In genomic region chr20:63151554-63152321, GRCh38 we compare ENCODE assay signal across 14 cellular contexts.
DNase-seq lines count a peak whose midpoint lies in the region; ATAC-seq and TF ChIP-seq lines count a peak whose summit lies in the region.
"Had no signal": no experiment of that assay in that cellular context is flagged by ENCODE, and none has a peak within 500 bp of the region (broad histone marks: within the 10 kb centered on the region; RNA-seq: fewer than 3 reads in every experiment).

No MANE protein-coding gene starts in this region.

- DNase-seq in GM23338 (ENCODE audit: low spot score) (no peak), RWPE2 (ENCODE audit: low spot score) (peak; percentile 79), foreskin fibroblast (peak; percentile 10 to 23), posterior cingulate gyrus (peak in 7 of 10 donors; percentile 25 to 90 (median 59)), G401 (ENCODE audit: low spot score) (no peak)
- no peak for DNase-seq in activated T-cell treated with anti-CD3 and anti-CD28 coated beads, Interleukin-2, amount 50 U/mL, for 72 hours
- DNase-seq: activated naive CD4-positive, alpha-beta T cell treated with anti-CD3 and anti-CD28 coated beads for 36 hours; CD4-positive, alpha-beta memory T cell; immature natural killer cell; NCI-H748 treated with DMSO at 0.1 percent for 48 hours had no signal

- H3K4me3 Mint-ChIP-seq in GM23338: no peak overlapping the region
- H3K4me3 Mint-ChIP-seq in activated T-cell treated with anti-CD3 and anti-CD28 coated beads, Interleukin-2, amount 50 U/mL, for 72 hours: no peak overlapping the region
- H3K4me3 Mint-ChIP-seq: activated naive CD4-positive, alpha-beta T cell treated with anti-CD3 and anti-CD28 coated beads for 36 hours; CD4-positive, alpha-beta memory T cell; immature natural killer cell; nephron had no signal

- peak overlapping the region; percentile 74 for H2AFZ ChIP-seq in GM23338

- H3K79me2 ChIP-seq in GM23338 (replicated peaks; ENCODE audit: insufficient read depth): no peaks in the 10 kb centered on the region

- no peak overlapping the region for H3K4me2 ChIP-seq in GM23338
- H3K4me2 ChIP-seq: smooth muscle cell had no signal

- H3K36me3 ChIP-seq in GM23338 (ENCODE audit: insufficient read depth) (no peaks in the 10 kb centered on the region), RWPE2 (ENCODE audit: low read depth) (no peaks in the 10 kb centered on the region)

- ATAC-seq in GM23338: no peak
- ATAC-seq in RWPE2 (ENCODE audit: low read depth): no peak
- no peak for ATAC-seq in GM18870 (IDR thresholded peaks at IDR 0.05; ENCODE audit: unreplicated experiment)
- no peak for ATAC-seq in activated T-cell treated with anti-CD3 and anti-CD28 coated beads, Interleukin-2, amount 50 U/mL, for 72 hours (replicated peaks in 1 of 2)
- no peak for ATAC-seq in HG03280 (IDR thresholded peaks at IDR 0.05; ENCODE audit: unreplicated experiment)

- H3K27ac Mint-ChIP-seq in GM23338: no peak overlapping the region
- H3K27ac Mint-ChIP-seq in activated T-cell treated with anti-CD3 and anti-CD28 coated beads, Interleukin-2, amount 50 U/mL, for 72 hours: no peak overlapping the region
- H3K27ac Mint-ChIP-seq: activated naive CD4-positive, alpha-beta T cell treated with anti-CD3 and anti-CD28 coated beads for 36 hours; CD4-positive, alpha-beta memory T cell; immature natural killer cell; nephron had no signal

- peaks cover 28% of the 10 kb centered on the region for H3K9me3 Mint-ChIP-seq in GM23338
- peaks cover 3 to 10% of the 10 kb centered on the region in 2 donors for H3K9me3 Mint-ChIP-seq in activated T-cell treated with anti-CD3 and anti-CD28 coated beads, Interleukin-2, amount 50 U/mL, for 72 hours

- H3F3A ChIP-seq in GM23338 (replicated peaks; ENCODE audit: low read depth): no peaks in the 10 kb centered on the region

- H3K27ac ChIP-seq in GM23338 (ENCODE audit: low read depth) (no peak overlapping the region), RWPE2 (ENCODE audit: poor library complexity, severe bottlenecking) (no peak overlapping the region)

- peaks cover 8% of the 10 kb centered on the region for H3K36me3 Mint-ChIP-seq in GM23338 (ENCODE audit: low read depth)
- H3K36me3 Mint-ChIP-seq in activated T-cell treated with anti-CD3 and anti-CD28 coated beads, Interleukin-2, amount 50 U/mL, for 72 hours (ENCODE audit: insufficient read depth in 2 of 2): peaks cover 5 to 9% of the 10 kb centered on the region in 2 donors
- H3K36me3 Mint-ChIP-seq: CD4-positive, alpha-beta memory T cell had no signal

- H3K4me3 ChIP-seq in GM23338: no peak overlapping the region
- no peak overlapping the region for H3K4me3 ChIP-seq in RWPE2 (ENCODE audit: severe bottlenecking)
- no peak overlapping the region for H3K4me3 ChIP-seq in foreskin fibroblast (ENCODE audit: low read depth in 1 of 2, low read length in 2 of 2)
- H3K4me3 ChIP-seq: smooth muscle cell had no signal

- H4K20me1 ChIP-seq in GM23338 (replicated peaks; ENCODE audit: insufficient read depth): no peaks in the 10 kb centered on the region

- H3K9me3 ChIP-seq in RWPE2 (ENCODE audit: severe bottlenecking): peaks cover 14% of the 10 kb centered on the region

- H3K9me2 ChIP-seq in GM23338 (ENCODE audit: insufficient read depth): no peaks in the 10 kb centered on the region

- peaks cover 9% of the 10 kb centered on the region; the same call in 1 of the 3 replicates for H3K4me1 Mint-ChIP-seq in GM23338
- no peaks in the 10 kb centered on the region for H3K4me1 Mint-ChIP-seq in activated T-cell treated with anti-CD3 and anti-CD28 coated beads, Interleukin-2, amount 50 U/mL, for 72 hours (ENCODE audit: low read depth)
- H3K4me1 Mint-ChIP-seq: CD4-positive, alpha-beta memory T cell; immature natural killer cell had no signal

- in situ Hi-C loops in G401 (cut with HindIII; ENCODE audit: low sequenced_read_pairs): no loop called here

- TF ChIP-seq CTCF in GM23338 (conservative IDR thresholded peaks at IDR 0.05; ENCODE audit: low read depth in 2 of 2): no peak
- TF ChIP-seq CTCF in RWPE2 (IDR thresholded peaks at IDR 0.05; ENCODE audit: poor library complexity, severe bottlenecking): no peak
- no peak for TF ChIP-seq CTCF in foreskin fibroblast (IDR thresholded peaks at IDR 0.05; ENCODE audit: low read depth, low read length)

- intact Hi-C loops in posterior cingulate gyrus (cut with DNase I): no loop called here

- H3K27me3 Mint-ChIP-seq in GM23338 (ENCODE audit: insufficient read depth, low read depth, poor library complexity): peaks cover 7% of the 10 kb centered on the region
- peaks cover 11% of the 10 kb centered on the region for H3K27me3 Mint-ChIP-seq in activated T-cell treated with anti-CD3 and anti-CD28 coated beads, Interleukin-2, amount 50 U/mL, for 72 hours (ENCODE audit: low read depth)

- H3K4me1 ChIP-seq in GM23338 (ENCODE audit: insufficient read depth): no peaks in the 10 kb centered on the region
- no peaks in the 10 kb centered on the region for H3K4me1 ChIP-seq in RWPE2 (ENCODE audit: insufficient read depth, poor library complexity, severe bottlenecking)

- H3K27me3 ChIP-seq in GM23338 (ENCODE audit: insufficient read depth) (no peaks in the 10 kb centered on the region), RWPE2 (ENCODE audit: insufficient read depth, poor library complexity, severe bottlenecking) (peaks cover 64% of the 10 kb centered on the region)

TF ChIP-seq in GM23338, 12 proteins besides CTCF, POLR2A, EP300 and RAD21:
- no peak for TF ChIP-seq CREB1 (CRISPR knock-in tag; IDR thresholded peaks at IDR 0.05; ENCODE audit: low read depth)
- no peak for TF ChIP-seq POLR2AphosphoS5 (IDR thresholded peaks at IDR 0.05; ENCODE audit: low read depth)
- TF ChIP-seq ZNF331 (CRISPR knock-in tag; IDR thresholded peaks at IDR 0.05; ENCODE audit: low read depth): no peak
- no peak for TF ChIP-seq JUNB (IDR thresholded peaks at IDR 0.05; ENCODE audit: unreplicated experiment)
- TF ChIP-seq NANOG (IDR thresholded peaks at IDR 0.05; ENCODE audit: borderline replicate concordance): no peak

Comparison
In these comparisons a context has a peak if more than half of its experiments do, and no peak if none do; other contexts are left out.
1. DNase-seq: peak in RWPE2 (single experiment), foreskin fibroblast (2 of 2) and posterior cingulate gyrus (7 of 10); none in GM23338 (single experiment), G401 (single experiment) and activated T-cell treated with anti-CD3 and anti-CD28 coated beads, Interleukin-2, amount 50 U/mL, for 72 hours (0 of 2).